ENCODE assay signal across 35 cellular contexts in genomic region chr10:120409816-120410215, GRCh38. TPM values are rescaled to one million over a fixed set of nuclear protein-coding genes. Genes with fewer than 3 reads are reported as not detected.
"Had no signal": no experiment of that assay in that cellular context is flagged by ENCODE, and none has a peak within 500 bp of the region (broad histone marks: within the 10 kb centered on the region; RNA-seq: fewer than 3 reads in every experiment).

No MANE protein-coding gene starts in this region.

- H3K4me3 ChIP-seq: MG63 had no signal

- H3K27me3 ChIP-seq: MG63 had no signal

- H3K9me3 ChIP-seq: MG63 had no signal

- H3K36me3 ChIP-seq: MG63 had no signal

- DNase-seq: Karpas-422, Kasumi-1, MG63, MM.1S, NCI-H1048, NCI-H1092, NCI-H1092 treated with DMSO at 0.1 percent for 48 hours, NCI-H1105, NCI-H1105 treated with DMSO at 0.1 percent for 48 hours, NCI-H1417, NCI-H1417 treated with DMSO at 0.1 percent for 48 hours, NCI-H1436, NCI-H1436 treated with DMSO at 0.1 percent for 48 hours, NCI-H146, NCI-H1694, NCI-H1694 treated with DMSO at 0.1 percent for 48 hours, NCI-H187, NCI-H187 treated with DMSO at 0.1 percent for 48 hours, NCI-H1930, NCI-H2029, NCI-H2029 treated with DMSO at 0.1 percent for 48 hours, NCI-H2081, NCI-H2081 treated with DMSO at 0.1 percent for 48 hours, NCI-H2107, NCI-H2171, NCI-H2171 treated with DMSO at 0.1 percent for 48 hours, NCI-H2227 treated with DMSO at 0.1 percent for 48 hours, NCI-H226, NCI-H345, NCI-H446, NCI-H446 treated with DMSO at 0.1 percent for 48 hours, NCI-H510A, NCI-H510A treated with DMSO at 0.1 percent for 48 hours, NCI-H524 had no signal

RNA-seq across cellular contexts. Expression of gene PLPP4, which starts 47.2 kb away (rescaled TPM):
- total RNA-seq: NCI-H460 had no signal
